In genomic region chr7:43729924-43730248, GRCh38 we compare ENCODE assay signal across 8 cellular contexts. TPM values are rescaled to one million over a fixed set of nuclear protein-coding genes. Genes with fewer than 3 reads are reported as not detected.
DNase-seq lines count a peak whose midpoint lies in the region; ATAC-seq and TF ChIP-seq lines count a peak whose summit lies in the region.

No MANE protein-coding gene starts in this region.

- intact Hi-C loops in body of pancreas (cut with DNase I): no loop called here

- no peak overlapping the region for H2BK15ac ChIP-seq in mesenchymal stem cell (ENCODE audit: low read depth, poor library complexity, severe bottlenecking)

- H3K4ac ChIP-seq in mesenchymal stem cell (ENCODE audit: low read depth in 1 of 2, low read length in 2 of 2): peak overlapping the region; percentile 35 to 52

- no peak for DNase-seq in body of pancreas
- no peak for DNase-seq in mesenchymal stem cell
- no peak for DNase-seq in ACHN
- DNase-seq in NCI-H2171 (lab: John Stamatoyannopoulos, UW): no peak
- no peak for DNase-seq in G401 (ENCODE audit: low spot score)
- DNase-seq in activated CD4-positive, CD25-positive, alpha-beta regulatory T cell (lab: John Stamatoyannopoulos, UW): no peak

- H2AK5ac ChIP-seq in mesenchymal stem cell (ENCODE audit: low read length, severe bottlenecking): no peak overlapping the region

- peak overlapping the region; percentile 62 for H2AFZ ChIP-seq in mesenchymal stem cell (ENCODE audit: low read depth, low read length)

- peak overlapping the region in 1 of 2 experiments; percentile 77 for H3K18ac ChIP-seq in mesenchymal stem cell (ENCODE audit: low read depth in 1 of 2, low read length in 2 of 2)

- TF ChIP-seq POLR2A in body of pancreas (IDR thresholded peaks at IDR 0.05): no peak

- peak overlapping the region; percentile 96 for H3K9ac ChIP-seq in mesenchymal stem cell (ENCODE audit: low read length)

- H3K4me2 ChIP-seq in mesenchymal stem cell (ENCODE audit: low read length, poor library complexity, severe bottlenecking): peak overlapping the region; percentile 96

- H3K4me1 ChIP-seq in body of pancreas (peaks cover 32% of the 10 kb centered on the region), mesenchymal stem cell (ENCODE audit: control insufficient read depth, insufficient read depth, low read depth, low read length) (peaks cover 1% of the 10 kb centered on the region)

- no peak overlapping the region for H3K23ac ChIP-seq in mesenchymal stem cell (ENCODE audit: low read length in 2 of 2)

- no peaks in the 10 kb centered on the region for H3K36me3 ChIP-seq in body of pancreas (replicated peaks in 1 of 2; ENCODE audit: insufficient read depth in 1 of 2, low read depth in 2 of 2)
- peaks cover 0 to 1% of the 10 kb centered on the region in 2 experiments for H3K36me3 ChIP-seq in mesenchymal stem cell (ENCODE audit: control insufficient read depth in 1 of 2, insufficient read depth in 2 of 2, low read depth in 1 of 2, low read length in 2 of 2)

- TF ChIP-seq CTCF in body of pancreas (IDR thresholded peaks at IDR 0.05): no peak

- H3K4me3 ChIP-seq in body of pancreas (peak overlapping the region; percentile 72 to 74), mesenchymal stem cell (ENCODE audit: insufficient read depth in 1 of 2, low read depth in 1 of 2, low read length in 2 of 2) (peak overlapping the region; percentile 74 to 94)

- H3K9me3 ChIP-seq in body of pancreas: no peaks in the 10 kb centered on the region
- H3K9me3 ChIP-seq in mesenchymal stem cell (ENCODE audit: control insufficient read depth, low read length): no peaks in the 10 kb centered on the region

- no peak overlapping the region for H4K91ac ChIP-seq in mesenchymal stem cell (ENCODE audit: low read length)

- H3K27ac ChIP-seq in body of pancreas: peak overlapping the region; percentile 71 to 90 (median 80)
- peak overlapping the region; percentile 78 for H3K27ac ChIP-seq in mesenchymal stem cell (ENCODE audit: low read length, poor library complexity, severe bottlenecking)

- H4K8ac ChIP-seq in mesenchymal stem cell (ENCODE audit: low read length): no peak overlapping the region

- 6 to 10% methylated on average over 4 of the region's 4 CpGs for WGBS in body of pancreas, 2 donors
- 67% methylated on average over 1 of the region's 4 CpGs for WGBS in mesenchymal stem cell

- in situ Hi-C loops in ACHN (cut with HindIII; ENCODE audit: low pct_ligation_motif_present, low pct_unique_long_range_greater_than_20kb, low sequenced_read_pairs): no loop called here
- in situ Hi-C loops in G401 (cut with HindIII; ENCODE audit: low sequenced_read_pairs): no loop called here

- no peaks in the 10 kb centered on the region for H3K27me3 ChIP-seq in body of pancreas
- no peaks in the 10 kb centered on the region for H3K27me3 ChIP-seq in mesenchymal stem cell (ENCODE audit: control insufficient read depth in 1 of 2, insufficient read depth in 1 of 2, low read length in 2 of 2)

- peak; percentile 12 for ATAC-seq in GM18499 (IDR thresholded peaks at IDR 0.05; ENCODE audit: insufficient read depth, unreplicated experiment)
- peak; percentile 24 for ATAC-seq in HG03175 (IDR thresholded peaks at IDR 0.05; ENCODE audit: unreplicated experiment)
- peak; percentile 39 for ATAC-seq in body of pancreas

- peaks cover 1% of the 10 kb centered on the region for H3K79me1 ChIP-seq in mesenchymal stem cell (replicated peaks; ENCODE audit: low read length, poor library complexity, severe bottlenecking)

- H2BK5ac ChIP-seq in mesenchymal stem cell (ENCODE audit: low read depth, low read length, poor library complexity, severe bottlenecking): no peak overlapping the region

- no peak overlapping the region for H3K14ac ChIP-seq in mesenchymal stem cell (ENCODE audit: low read length in 2 of 2)

- H2BK12ac ChIP-seq in mesenchymal stem cell (ENCODE audit: low read length in 2 of 2): no peak overlapping the region

- no peak overlapping the region for H2BK120ac ChIP-seq in mesenchymal stem cell (ENCODE audit: low read depth, low read length)

RNA-seq across cellular contexts. Expression of gene COA1, which starts 0.6 kb away (rescaled TPM):
- 10 to 100 TPM; 36.8 to 52.4 TPM for total RNA-seq in body of pancreas
- polyA plus RNA-seq in mesenchymal stem cell (2013, experiment 1 of 2): 53.6 TPM
- 55.1 TPM for polyA plus RNA-seq in mesenchymal stem cell (2013, experiment 2 of 2)
- 135 and 184 TPM in 2 replicates for total RNA-seq in G401 (2014; rRNA removed; shearing (Covaris generic))

RNA-seq across cellular contexts. Expression of gene BLVRA, which starts 28.6 kb away (rescaled TPM):
- total RNA-seq in body of pancreas: 10 to 100 TPM in 1 of 2 donors, 1 to 10 TPM in 1; 4.6 to 25.2 TPM
- polyA plus RNA-seq in mesenchymal stem cell (2013, experiment 1 of 2): 66.7 TPM
- polyA plus RNA-seq in mesenchymal stem cell (2013, experiment 2 of 2): 67.2 TPM
- 145 and 190 TPM in 2 replicates for total RNA-seq in G401 (2014; rRNA removed; shearing (Covaris generic))
